Comparison of ENCODE assay signal across 20 cellular contexts in the genomic region with DNA sequence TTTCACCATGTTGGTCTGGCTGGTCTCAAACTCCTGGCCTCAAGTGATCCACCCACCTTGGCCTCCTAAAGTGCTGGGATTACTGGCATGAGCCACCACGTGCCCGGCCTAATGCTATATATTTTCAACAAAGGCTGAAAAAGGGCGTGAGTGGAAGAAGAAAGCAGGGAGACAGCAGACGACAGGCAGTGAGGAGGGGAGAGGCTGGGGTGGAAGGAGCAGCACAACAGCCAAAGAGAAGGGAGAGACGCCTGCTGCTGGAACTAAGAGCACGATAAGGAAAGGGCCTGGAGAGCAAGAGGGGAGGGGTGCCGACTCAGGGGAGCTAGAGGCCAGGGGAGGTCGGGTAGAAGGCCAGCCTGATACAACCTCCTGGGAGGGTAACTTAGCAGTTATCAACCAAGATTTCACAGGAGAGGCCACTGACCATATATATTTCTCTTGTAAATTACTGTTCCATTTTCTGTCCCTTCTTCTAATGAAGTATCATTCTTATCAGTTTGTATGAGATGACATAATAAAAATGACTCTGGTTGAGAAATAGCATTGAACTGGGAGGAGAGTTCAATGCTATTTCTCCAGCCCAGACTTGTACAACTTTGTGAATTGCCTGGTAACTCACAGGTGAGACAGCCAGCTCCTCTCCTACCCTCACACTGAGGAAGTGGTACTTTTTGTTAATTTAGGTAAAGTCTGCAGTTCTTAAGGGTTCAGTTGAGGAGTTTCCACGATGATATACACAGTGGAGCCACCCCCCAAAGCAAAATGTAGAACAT. TPM values are rescaled to one million over a fixed set of nuclear protein-coding genes. Genes with fewer than 3 reads are reported as not detected.
DNase-seq lines count a peak whose midpoint lies in the region; ATAC-seq and TF ChIP-seq lines count a peak whose summit lies in the region.
"Had no signal": no experiment of that assay in that cellular context is flagged by ENCODE, and none has a peak within 500 bp of the region (broad histone marks: within the 10 kb centered on the region; RNA-seq: fewer than 3 reads in every experiment).

No MANE protein-coding gene starts in this region.

- H3K79me1 ChIP-seq in trophoblast cell (ENCODE audit: low read length): no peaks in the 10 kb centered on the region

- no peak overlapping the region for H3K14ac ChIP-seq in trophoblast cell (ENCODE audit: low read length)

- no peak overlapping the region for H3K4me2 ChIP-seq in trophoblast cell (ENCODE audit: low read length)
- H3K4me2 ChIP-seq: BLaER1 treated with 17β-estradiol and CSF1 and Interleukin-3, amounts not matched to agents 10 nM and 100 nM had no signal

- H3K27ac Mint-ChIP-seq in activated CD4-positive, alpha-beta T cell treated with anti-CD3 and anti-CD28 coated beads for 36 hours: peak overlapping the region; percentile 17
- peak overlapping the region; percentile 5 for H3K27ac Mint-ChIP-seq in activated CD8-positive, alpha-beta T cell treated with anti-CD3 and anti-CD28 coated beads, Interleukin-2, amount 10 ng/mL, durations not matched to agents 7 days and 5 days

- H3K27ac ChIP-seq in foreskin keratinocyte (peak overlapping the region; percentile 74), trophoblast cell (ENCODE audit: low read depth, low read length) (no peak overlapping the region)
- H3K27ac ChIP-seq: 22Rv1, stomach had no signal

- no peak overlapping the region for H2BK12ac ChIP-seq in trophoblast cell (ENCODE audit: low read length)

- H3K9ac ChIP-seq in trophoblast cell (ENCODE audit: low read length): no peak overlapping the region
- H3K9ac ChIP-seq: BLaER1 treated with 17β-estradiol and CSF1 and Interleukin-3, amounts not matched to agents 10 nM and 100 nM had no signal

- peak overlapping the region; percentile 71 for H3K23ac ChIP-seq in trophoblast cell (ENCODE audit: low read length)

- no peak overlapping the region for H2AFZ ChIP-seq in trophoblast cell (ENCODE audit: insufficient read depth, low read length, poor library complexity)

- peaks cover 56% of the 10 kb centered on the region for H3K36me3 Mint-ChIP-seq in activated CD4-positive, alpha-beta T cell treated with anti-CD3 and anti-CD28 coated beads for 36 hours (ENCODE audit: low read depth)
- H3K36me3 Mint-ChIP-seq in activated CD8-positive, alpha-beta T cell treated with anti-CD3 and anti-CD28 coated beads, Interleukin-2, amount 10 ng/mL, durations not matched to agents 7 days and 5 days (ENCODE audit: low read depth): peaks cover 45% of the 10 kb centered on the region

- peaks cover 29% of the 10 kb centered on the region for H3K4me1 ChIP-seq in foreskin keratinocyte
- H3K4me1 ChIP-seq in trophoblast cell (ENCODE audit: control insufficient read depth in 1 of 2, insufficient read depth in 2 of 2, low read length in 2 of 2): peaks cover 0 to 1% of the 10 kb centered on the region in 2 experiments

- CTCF ChIA-PET in activated CD4-positive, alpha-beta T cell treated with anti-CD3 and anti-CD28 coated beads for 36 hours (lab: Charles Lee): interaction anchor here (0.8 kb wide), 1 partner anchor 16 kb away, joined by 3 read pairs; no protein-coding TSS in a partner anchor
- CTCF ChIA-PET in activated CD8-positive, alpha-beta T cell treated with anti-CD3 and anti-CD28 coated beads, Interleukin-2, amount 10 ng/mL, durations not matched to agents 7 days and 5 days (lab: Charles Lee): no interaction called here

- H3K27me3 ChIP-seq in foreskin keratinocyte (no peaks in the 10 kb centered on the region), trophoblast cell (ENCODE audit: insufficient read depth, low read length) (no peaks in the 10 kb centered on the region)
- H3K27me3 ChIP-seq: BLaER1 treated with 17β-estradiol and CSF1 and Interleukin-3, amounts not matched to agents 10 nM and 100 nM; stomach had no signal

- no peak overlapping the region for H4K91ac ChIP-seq in trophoblast cell (ENCODE audit: low read depth, low read length)

- no peak overlapping the region for H4K12ac ChIP-seq in trophoblast cell (ENCODE audit: low read depth, low read length)

- H2BK120ac ChIP-seq in trophoblast cell (ENCODE audit: insufficient read depth, low read length, poor library complexity): no peak overlapping the region

- peaks cover 43% of the 10 kb centered on the region for H3K4me1 Mint-ChIP-seq in activated CD4-positive, alpha-beta T cell treated with anti-CD3 and anti-CD28 coated beads for 36 hours
- H3K4me1 Mint-ChIP-seq in activated CD8-positive, alpha-beta T cell treated with anti-CD3 and anti-CD28 coated beads, Interleukin-2, amount 10 ng/mL, durations not matched to agents 7 days and 5 days (ENCODE audit: low read depth): peaks cover 43% of the 10 kb centered on the region

- DNase-seq in activated CD4-positive, alpha-beta T cell treated with anti-CD3 and anti-CD28 coated beads for 36 hours: no peak
- DNase-seq in activated CD4-positive, alpha-beta T cell treated with anti-CD3 and anti-CD28 coated beads, Interleukin-2, amount 50 U/mL, for 1 hour: no peak
- no peak for DNase-seq in activated CD8-positive, alpha-beta T cell treated with anti-CD3 and anti-CD28 coated beads, Interleukin-2, amount 10 ng/mL, durations not matched to agents 7 days and 5 days
- DNase-seq in foreskin keratinocyte: peak; percentile 73 to 85
- DNase-seq in trophoblast cell: no peak
- DNase-seq in dedifferentiated amniotic fluid mesenchymal stem cell (ENCODE audit: extremely low spot score): no peak
- DNase-seq: activated CD4-positive, CD25-positive, alpha-beta regulatory T cell; activated T-cell treated with anti-CD3 and anti-CD28 coated beads, Interleukin-2, amount 50 U/mL, for 48 hours; anterior cingulate cortex; MM.1S; NCI-H1930; NCI-H526; occipital lobe; stomach had no signal

- peaks cover 15 to 29% of the 10 kb centered on the region in 2 experiments for H3K36me3 ChIP-seq in trophoblast cell (ENCODE audit: control insufficient read depth in 1 of 2, insufficient read depth in 2 of 2, low read length in 2 of 2)

- H4K8ac ChIP-seq in trophoblast cell (ENCODE audit: low read depth, low read length): no peak overlapping the region

- no peaks in the 10 kb centered on the region for H3K79me2 ChIP-seq in trophoblast cell (ENCODE audit: control insufficient read depth, insufficient read depth, low read length, poor library complexity)

- no peak for ATAC-seq in activated CD4-positive, alpha-beta T cell treated with anti-CD3 and anti-CD28 coated beads for 36 hours
- ATAC-seq in activated CD8-positive, alpha-beta T cell treated with anti-CD3 and anti-CD28 coated beads, Interleukin-2, amount 10 ng/mL, durations not matched to agents 7 days and 5 days: no peak
- ATAC-seq in foreskin keratinocyte: peak; percentile 80
- ATAC-seq in HG03342 (IDR thresholded peaks at IDR 0.05; ENCODE audit: unreplicated experiment): no peak
- ATAC-seq in HG02623 (IDR thresholded peaks at IDR 0.05; ENCODE audit: unreplicated experiment): no peak

- H3K4me3 ChIP-seq in trophoblast cell (ENCODE audit: low read depth, low read length): no peak overlapping the region
- H3K4me3 ChIP-seq: BLaER1 treated with 17β-estradiol and CSF1 and Interleukin-3, amounts not matched to agents 10 nM and 100 nM; stomach had no signal

- no peak overlapping the region for H2BK5ac ChIP-seq in trophoblast cell (ENCODE audit: low read depth, low read length, poor library complexity)

- no peak for TF ChIP-seq CTCF in foreskin keratinocyte (conservative IDR thresholded peaks at IDR 0.05)

- H3K4me3 Mint-ChIP-seq in activated CD4-positive, alpha-beta T cell treated with anti-CD3 and anti-CD28 coated beads for 36 hours: no peak overlapping the region
- no peak overlapping the region for H3K4me3 Mint-ChIP-seq in activated CD8-positive, alpha-beta T cell treated with anti-CD3 and anti-CD28 coated beads, Interleukin-2, amount 10 ng/mL, durations not matched to agents 7 days and 5 days

- no peak overlapping the region for H2AK5ac ChIP-seq in trophoblast cell (ENCODE audit: low read length)

- H3K4ac ChIP-seq in trophoblast cell (ENCODE audit: low read depth, low read length): no peak overlapping the region

- intact Hi-C loops in activated CD4-positive, alpha-beta T cell treated with anti-CD3 and anti-CD28 coated beads for 36 hours (cut with DNase I, micrococcal nuclease): no loop called here

- H3K9me3 ChIP-seq in trophoblast cell (ENCODE audit: insufficient read depth, low read depth, low read length): no peaks in the 10 kb centered on the region
- H3K9me3 ChIP-seq: BLaER1 treated with 17β-estradiol and CSF1 and Interleukin-3, amounts not matched to agents 10 nM and 100 nM; stomach had no signal

- H3K27me3 Mint-ChIP-seq in activated CD4-positive, alpha-beta T cell treated with anti-CD3 and anti-CD28 coated beads for 36 hours: no peaks in the 10 kb centered on the region
- H3K27me3 Mint-ChIP-seq in activated CD8-positive, alpha-beta T cell treated with anti-CD3 and anti-CD28 coated beads, Interleukin-2, amount 10 ng/mL, durations not matched to agents 7 days and 5 days (ENCODE audit: low read depth): no peaks in the 10 kb centered on the region

- H3K18ac ChIP-seq in trophoblast cell (ENCODE audit: low read length): no peak overlapping the region

- POLR2A ChIA-PET in activated CD4-positive, alpha-beta T cell treated with anti-CD3 and anti-CD28 coated beads for 36 hours (lab: Charles Lee): no interaction called here
- POLR2A ChIA-PET in activated CD8-positive, alpha-beta T cell treated with anti-CD3 and anti-CD28 coated beads, Interleukin-2, amount 10 ng/mL, durations not matched to agents 7 days and 5 days (lab: Charles Lee): interaction anchor here (0.6 kb wide), 1 partner anchor 17 kb away, joined by 3 read pairs; no protein-coding TSS in a partner anchor

- H3K9me3 Mint-ChIP-seq in activated CD4-positive, alpha-beta T cell treated with anti-CD3 and anti-CD28 coated beads for 36 hours (ENCODE audit: low read depth): peaks cover 2% of the 10 kb centered on the region
- H3K9me3 Mint-ChIP-seq in activated CD8-positive, alpha-beta T cell treated with anti-CD3 and anti-CD28 coated beads, Interleukin-2, amount 10 ng/mL, durations not matched to agents 7 days and 5 days (ENCODE audit: insufficient read depth): no peaks in the 10 kb centered on the region

- WGBS in trophoblast cell (ENCODE audit: extremely low coverage, insufficient coverage, insufficient read length): no CpG with 5 or more reads among the region's 9 CpGs

RNA-seq across cellular contexts. Expression of a gene that starts 5.8 kb away (rescaled TPM):
- total RNA-seq in activated CD4-positive, alpha-beta T cell treated with anti-CD3 and anti-CD28 coated beads for 36 hours: not detected
- total RNA-seq in activated CD8-positive, alpha-beta T cell treated with anti-CD3 and anti-CD28 coated beads, Interleukin-2, amount 10 ng/mL, durations not matched to agents 7 days and 5 days: not detected
- total RNA-seq in foreskin keratinocyte: not detected in 2 replicates
- not detected in 2 replicates for polyA plus RNA-seq in foreskin keratinocyte
- polyA plus RNA-seq in trophoblast cell (2013): not detected in 2 replicates
- total RNA-seq: dermis microvascular lymphatic vessel endothelial cell, skeletal muscle tissue had no signal
- polyA plus RNA-seq: stomach had no signal

Comparison
In these comparisons a context has a peak if more than half of its experiments do, and no peak if none do; other contexts are left out.
1. DNase-seq: peak in foreskin keratinocyte (2 of 2); none in activated CD4-positive, alpha-beta T cell treated with anti-CD3 and anti-CD28 coated beads for 36 hours (single experiment), activated CD4-positive, alpha-beta T cell treated with anti-CD3 and anti-CD28 coated beads, Interleukin-2, amount 50 U/mL, for 1 hour (single experiment), activated CD8-positive, alpha-beta T cell treated with anti-CD3 and anti-CD28 coated beads, Interleukin-2, amount 10 ng/mL, durations not matched to agents 7 days and 5 days (single experiment), trophoblast cell (0 of 2) and dedifferentiated amniotic fluid mesenchymal stem cell (single experiment).